Comparison of ENCODE assay signal across 10 cellular contexts in the genomic region with DNA sequence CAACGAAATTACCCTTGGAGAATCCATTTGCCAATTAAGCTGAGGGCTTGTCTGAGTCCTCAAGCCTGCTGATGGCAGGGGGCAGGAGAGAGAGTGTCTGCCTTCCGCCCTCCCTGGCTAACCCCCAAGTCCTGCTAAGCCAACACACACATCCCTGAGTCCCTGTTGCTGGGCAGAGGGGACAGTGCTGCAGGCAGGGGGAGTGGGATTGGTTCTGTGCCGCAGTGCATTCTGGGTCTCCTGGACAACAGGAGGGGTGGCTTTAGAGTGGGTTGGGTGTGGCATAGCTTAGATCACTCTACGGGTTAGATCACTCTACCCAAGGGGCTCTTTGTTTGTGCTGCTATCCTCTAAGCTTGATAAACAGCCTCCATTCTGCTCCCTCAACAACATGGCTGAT.
DNase-seq lines count a peak whose midpoint lies in the region; ATAC-seq and TF ChIP-seq lines count a peak whose summit lies in the region.
"Had no signal": no experiment of that assay in that cellular context is flagged by ENCODE, and none has a peak within 500 bp of the region (broad histone marks: within the 10 kb centered on the region; RNA-seq: fewer than 3 reads in every experiment).

No MANE protein-coding gene starts in this region.

- H3K4me1 ChIP-seq in cardiac muscle cell (ENCODE audit: low read depth) = no peaks in the 10 kb centered on the region

- peaks cover 41% of the 10 kb centered on the region for H3K9me3 Mint-ChIP-seq in HFFc6
- H3K9me3 Mint-ChIP-seq: CD8-positive, alpha-beta T cell had no signal

- TF ChIP-seq CTCF in cardiac muscle cell (IDR thresholded peaks at IDR 0.05; ENCODE audit: low read depth, low read length) (no peak), retinal pigment epithelial cell (conservative IDR thresholded peaks at IDR 0.05; ENCODE audit: low read depth, low read length) (no peak), HFFc6 (IDR thresholded peaks at IDR 0.05) (no peak)

- no peaks in the 10 kb centered on the region for H3K9me3 ChIP-seq in cardiac muscle cell (ENCODE audit: low read depth)

- H3K4me3 Mint-ChIP-seq in HFFc6 = no peak overlapping the region
- H3K4me3 Mint-ChIP-seq: CD8-positive, alpha-beta T cell had no signal

- H3K4me1 Mint-ChIP-seq in HFFc6 (ENCODE audit: low read depth) = no peaks in the 10 kb centered on the region

- H3K36me3 ChIP-seq in cardiac muscle cell = no peaks in the 10 kb centered on the region
- H3K36me3 ChIP-seq: brain microvascular endothelial cell had no signal

- DNase-seq in LHCN-M2 (ENCODE audit: low read depth) (peak; percentile 1), NCI-H748 (lab: John Stamatoyannopoulos, UW; ENCODE audit: unreplicated experiment) (peak; percentile 95), cardiac muscle cell (ENCODE audit: low read depth in 1 of 2, low spot score in 1 of 2) (peak; percentile 1 to 28), retinal pigment epithelial cell (ENCODE audit: low read depth) (peak; percentile 38), NCI-H1048 (lab: John Stamatoyannopoulos, UW) (no peak), HFFc6 (no peak)
- DNase-seq: activated effector memory CD4-positive, alpha-beta T cell treated with Interleukin-2 at 50 U/mL for 16 hours; brain microvascular endothelial cell; CD8-positive, alpha-beta T cell had no signal

- H3K36me3 Mint-ChIP-seq in HFFc6 (ENCODE audit: low read depth) = peaks cover 2% of the 10 kb centered on the region; the same call in 1 of the 2 replicates
- H3K36me3 Mint-ChIP-seq: CD8-positive, alpha-beta T cell had no signal

- no peak overlapping the region for H3K27ac ChIP-seq in cardiac muscle cell
- H3K27ac ChIP-seq: brain microvascular endothelial cell had no signal

- H3K27ac Mint-ChIP-seq in HFFc6 = no peak overlapping the region
- H3K27ac Mint-ChIP-seq: CD8-positive, alpha-beta T cell had no signal

- no peak for ATAC-seq in GM18502 (IDR thresholded peaks at IDR 0.05; ENCODE audit: poor library complexity, unreplicated experiment)
- ATAC-seq: CD8-positive, alpha-beta T cell had no signal

- H3K27me3 Mint-ChIP-seq in HFFc6 (ENCODE audit: insufficient read depth) = peaks cover 2% of the 10 kb centered on the region

- no peaks in the 10 kb centered on the region for H3K27me3 ChIP-seq in cardiac muscle cell
- H3K27me3 ChIP-seq: brain microvascular endothelial cell had no signal

- no peak overlapping the region for H3K4me3 ChIP-seq in cardiac muscle cell
- no peak overlapping the region for H3K4me3 ChIP-seq in retinal pigment epithelial cell (ENCODE audit: low read length)

Comparison
In these comparisons a context has a peak if more than half of its experiments do, and no peak if none do; other contexts are left out.
1. DNase-seq: peak in LHCN-M2 (single experiment), NCI-H748 (single experiment), cardiac muscle cell (2 of 2) and retinal pigment epithelial cell (single experiment); none in NCI-H1048 (single experiment) and HFFc6 (single experiment).